Comparison of ENCODE assay signal across 8 cellular contexts in the genomic region with DNA sequence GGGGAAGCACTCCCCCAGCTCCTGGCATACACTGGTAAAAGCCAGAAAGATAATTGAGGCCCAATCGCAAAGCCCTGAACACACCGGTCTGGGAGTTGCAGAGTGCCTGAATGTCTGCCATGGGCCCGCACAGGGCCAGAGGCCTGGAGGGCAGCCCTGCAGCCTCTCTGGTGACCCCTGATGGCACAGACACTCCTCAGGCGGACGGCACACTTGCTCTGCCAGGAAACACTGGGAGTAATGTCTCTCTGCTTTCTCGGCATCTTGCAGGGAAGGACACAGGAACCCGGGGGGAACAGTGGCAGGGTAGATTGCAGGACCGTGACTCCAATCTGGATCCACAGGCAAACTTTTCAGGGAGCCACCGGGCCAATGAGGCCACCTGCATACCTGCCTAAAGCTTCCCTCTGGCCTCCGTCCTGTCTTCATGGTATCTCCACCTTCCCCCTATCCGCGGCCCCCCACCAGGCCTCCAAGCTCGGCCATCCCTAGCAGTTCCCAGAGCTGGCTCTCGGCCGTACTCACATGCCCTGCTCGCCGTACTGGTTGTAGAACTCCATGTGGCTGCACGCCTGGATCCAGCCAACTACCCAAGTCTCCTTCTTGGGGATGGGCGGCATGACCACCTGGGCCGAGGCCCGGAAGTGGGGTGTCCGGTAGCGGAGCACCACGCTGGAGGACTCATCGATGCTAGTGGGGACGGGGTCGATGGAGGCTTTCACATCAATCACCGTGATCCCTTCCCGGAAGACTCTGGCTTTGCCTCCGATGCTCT. TPM values are rescaled to one million over a fixed set of nuclear protein-coding genes. Genes with fewer than 3 reads are reported as not detected.
DNase-seq lines count a peak whose midpoint lies in the region; ATAC-seq and TF ChIP-seq lines count a peak whose summit lies in the region.

No MANE protein-coding gene starts in this region.

- H3K9me3 Mint-ChIP-seq in T-helper 1 cell treated with Interleukin-12 subunit alpha and Interleukin-12 subunit beta and Interleukin-4 antibody, amounts not matched to agents 30 μg/mL and 1 μg/mL, for 36 hours, result no peaks in the 10 kb centered on the region
- no peaks in the 10 kb centered on the region for H3K9me3 Mint-ChIP-seq in stimulated activated effector memory CD8-positive, alpha-beta T cell treated with anti-CD3 and anti-CD28 coated beads, Interleukin-12 subunit alpha, Interleukin-12 subunit beta, amount 100 ng/mL, for 72 hours

- intact Hi-C loops in heart right ventricle (cut with DNase I), result loop anchor here in 7 of 10 donors (2.0 to 10.0 kb wide), 8 partner anchors 38 to 98 kb away; no protein-coding TSS in a partner anchor

- H3K36me3 Mint-ChIP-seq in T-helper 1 cell treated with Interleukin-12 subunit alpha and Interleukin-12 subunit beta and Interleukin-4 antibody, amounts not matched to agents 30 μg/mL and 1 μg/mL, for 36 hours (ENCODE audit: low read depth), result peaks cover 45% of the 10 kb centered on the region
- peaks cover 59% of the 10 kb centered on the region for H3K36me3 Mint-ChIP-seq in stimulated activated effector memory CD8-positive, alpha-beta T cell treated with anti-CD3 and anti-CD28 coated beads, Interleukin-12 subunit alpha, Interleukin-12 subunit beta, amount 100 ng/mL, for 72 hours

- peak; percentile 71 for DNase-seq in heart right ventricle
- peak in 1 of 2 donors; percentile 74 for DNase-seq in stimulated activated effector memory CD8-positive, alpha-beta T cell treated with anti-CD3 and anti-CD28 coated beads, Interleukin-12 subunit alpha, Interleukin-12 subunit beta, amount 100 ng/mL, for 72 hours (ENCODE audit: low spot score in 2 of 2)
- no peak for DNase-seq in stimulated activated naive CD4-positive, alpha-beta T cell treated with Interleukin-2 at 50 U/mL for 16 hours (lab: John Stamatoyannopoulos, UW)
- DNase-seq in middle frontal gyrus (ENCODE audit: extremely low spot score, low spot score), result no peak

- peak in 6 of 9 donors; percentile 36 to 57 (median 46) for TF ChIP-seq CTCF in heart right ventricle (IDR thresholded peaks at IDR 0.05)

- 16 to 25% methylated on average over 30 of the region's 30 CpGs for WGBS in heart right ventricle, 2 donors

- peak overlapping the region; percentile 59 to 92 (median 84) for H3K4me3 ChIP-seq in heart right ventricle

- H3K27ac ChIP-seq in heart right ventricle, result peak overlapping the region; percentile 89 to 99 (median 98)

- H3K27me3 Mint-ChIP-seq in T-helper 1 cell treated with Interleukin-12 subunit alpha and Interleukin-12 subunit beta and Interleukin-4 antibody, amounts not matched to agents 30 μg/mL and 1 μg/mL, for 36 hours (ENCODE audit: low read depth), result no peaks in the 10 kb centered on the region

- peak overlapping the region; percentile 97 for H3K27ac Mint-ChIP-seq in T-helper 1 cell treated with Interleukin-12 subunit alpha and Interleukin-12 subunit beta and Interleukin-4 antibody, amounts not matched to agents 30 μg/mL and 1 μg/mL, for 36 hours
- peak overlapping the region; percentile 97 for H3K27ac Mint-ChIP-seq in stimulated activated effector memory CD8-positive, alpha-beta T cell treated with anti-CD3 and anti-CD28 coated beads, Interleukin-12 subunit alpha, Interleukin-12 subunit beta, amount 100 ng/mL, for 72 hours

- H3K27me3 ChIP-seq in heart right ventricle, result peaks cover 0 to 4% (median 0%) of the 10 kb centered on the region in 7 donors

- peaks cover 34 to 70% (median 50%) of the 10 kb centered on the region in 9 donors for H3K4me1 ChIP-seq in heart right ventricle

- H3K4me1 Mint-ChIP-seq in T-helper 1 cell treated with Interleukin-12 subunit alpha and Interleukin-12 subunit beta and Interleukin-4 antibody, amounts not matched to agents 30 μg/mL and 1 μg/mL, for 36 hours (ENCODE audit: low read depth), result peaks cover 35% of the 10 kb centered on the region
- H3K4me1 Mint-ChIP-seq in stimulated activated effector memory CD8-positive, alpha-beta T cell treated with anti-CD3 and anti-CD28 coated beads, Interleukin-12 subunit alpha, Interleukin-12 subunit beta, amount 100 ng/mL, for 72 hours, result peaks cover 44% of the 10 kb centered on the region

- peak overlapping the region; percentile 98 for H3K4me3 Mint-ChIP-seq in T-helper 1 cell treated with Interleukin-12 subunit alpha and Interleukin-12 subunit beta and Interleukin-4 antibody, amounts not matched to agents 30 μg/mL and 1 μg/mL, for 36 hours
- peak overlapping the region; percentile 98 for H3K4me3 Mint-ChIP-seq in stimulated activated effector memory CD8-positive, alpha-beta T cell treated with anti-CD3 and anti-CD28 coated beads, Interleukin-12 subunit alpha, Interleukin-12 subunit beta, amount 100 ng/mL, for 72 hours

- no peaks in the 10 kb centered on the region for H3K9me3 ChIP-seq in heart right ventricle

- ATAC-seq in GM19463 (IDR thresholded peaks at IDR 0.05; ENCODE audit: unreplicated experiment) (peak; percentile 28), heart right ventricle (peak; percentile 24 to 65 (median 57)), HG03135 (IDR thresholded peaks at IDR 0.05; ENCODE audit: unreplicated experiment) (no peak), HG02763 (IDR thresholded peaks at IDR 0.05; ENCODE audit: unreplicated experiment) (no peak)
- ATAC-seq in stimulated activated effector memory CD8-positive, alpha-beta T cell treated with anti-CD3 and anti-CD28 coated beads, Interleukin-12 subunit alpha, Interleukin-12 subunit beta, amount 100 ng/mL, for 72 hours, result peak; percentile 23

- no peaks in the 10 kb centered on the region for H3K36me3 ChIP-seq in heart right ventricle

RNA-seq across cellular contexts. Expression of a gene that starts 0.8 kb away (rescaled TPM):
- 10 to 100 TPM; 21.0 to 53.1 (median 32.3) TPM for total RNA-seq in heart right ventricle
- polyA plus RNA-seq in heart right ventricle, result 10 to 100 TPM in 1 of 2 donors, 1 to 10 TPM in 1; 7.0 to 27.3 TPM

RNA-seq across cellular contexts. Expression of a gene that starts 14.0 kb away (rescaled TPM):
- total RNA-seq in heart right ventricle, result 100 to 1,000 TPM in 5 of 10 donors, 10 to 100 TPM in 5; 76.1 to 140 (median 102) TPM
- 100 to 1,000 TPM in 1 of 2 donors, 10 to 100 TPM in 1; 42.6 to 129 TPM for polyA plus RNA-seq in heart right ventricle

Comparison
In these comparisons a context has a peak if more than half of its experiments do, and no peak if none do; other contexts are left out.
1. ATAC-seq: peak in GM19463 (single experiment), heart right ventricle (8 of 8) and stimulated activated effector memory CD8-positive, alpha-beta T cell treated with anti-CD3 and anti-CD28 coated beads, Interleukin-12 subunit alpha, Interleukin-12 subunit beta, amount 100 ng/mL, for 72 hours (single experiment); none in HG03135 (single experiment) and HG02763 (single experiment).
2. DNase-seq: peak in heart right ventricle (2 of 2); none in stimulated activated naive CD4-positive, alpha-beta T cell treated with Interleukin-2 at 50 U/mL for 16 hours (single experiment) and middle frontal gyrus (single experiment).